ENCODE assay signal across 24 cellular contexts in genomic region chr7:39721919-39722597, GRCh38.
"Had no signal": no experiment of that assay in that cellular context is flagged by ENCODE, and none has a peak within 500 bp of the region (broad histone marks: within the 10 kb centered on the region; RNA-seq: fewer than 3 reads in every experiment).

No MANE protein-coding gene starts in this region.

- H3K4me3 ChIP-seq: breast epithelium, coronary artery, heart left ventricle, right lobe of liver, skin epidermis, tibial artery had no signal

- ATAC-seq: activated T-cell treated with anti-CD3 and anti-CD28 coated beads, Interleukin-2, amount 50 U/mL, for 4 hours; heart left ventricle; left ventricle myocardium superior; right lobe of liver had no signal

- H3K9me3 Mint-ChIP-seq: activated naive CD4-positive, alpha-beta T cell treated with anti-CD3 and anti-CD28 coated beads for 36 hours; activated T-cell treated with anti-CD3 and anti-CD28 coated beads, Interleukin-2, amount 50 U/mL, for 4 hours; activated T-helper 2 cell treated with anti-CD3 and anti-CD28 coated beads, Interferon-gamma antibody, Interleukin-2, Interleukin-4, amounts not matched to agents 10 μg/mL and 5 μg/mL and 100 μg/mL, durations not matched to agents 14 hours and 24 hours and 36 hours; central memory CD8-positive, alpha-beta T cell; stimulated activated naive CD8-positive, alpha-beta T cell treated with anti-CD3 and anti-CD28 coated beads, Interleukin-15, Interleukin-2, amounts not matched to agents 100 ng/mL and 50 ng/mL, for 24 hours had no signal

- H3K4me3 Mint-ChIP-seq: activated naive CD4-positive, alpha-beta T cell treated with anti-CD3 and anti-CD28 coated beads for 36 hours; activated naive CD8-positive, alpha-beta T cell treated with anti-CD3 and anti-CD28 coated beads, Interleukin-2, amount 10 ng/mL, durations not matched to agents 7 days and 5 days; activated T-cell treated with anti-CD3 and anti-CD28 coated beads, Interleukin-2, amount 50 U/mL, for 4 hours; central memory CD8-positive, alpha-beta T cell; endodermal cell; stimulated activated naive CD8-positive, alpha-beta T cell treated with anti-CD3 and anti-CD28 coated beads, Interleukin-15, Interleukin-2, amounts not matched to agents 100 ng/mL and 50 ng/mL, for 24 hours had no signal

- H3K27ac Mint-ChIP-seq: activated naive CD4-positive, alpha-beta T cell treated with anti-CD3 and anti-CD28 coated beads for 36 hours; activated naive CD8-positive, alpha-beta T cell treated with anti-CD3 and anti-CD28 coated beads, Interleukin-2, amount 10 ng/mL, durations not matched to agents 7 days and 5 days; activated T-helper 2 cell treated with anti-CD3 and anti-CD28 coated beads, Interferon-gamma antibody, Interleukin-2, Interleukin-4, amounts not matched to agents 10 μg/mL and 5 μg/mL and 100 μg/mL, durations not matched to agents 14 hours and 24 hours and 36 hours; endodermal cell; stimulated activated naive CD8-positive, alpha-beta T cell treated with anti-CD3 and anti-CD28 coated beads, Interleukin-15, Interleukin-2, amounts not matched to agents 100 ng/mL and 50 ng/mL, for 24 hours had no signal

- H3K36me3 ChIP-seq: breast epithelium, heart left ventricle, right lobe of liver, tibial artery had no signal

- DNase-seq: activated CD4-positive, alpha-beta T cell treated with anti-CD3 and anti-CD28 coated beads for 4 hours; activated CD4-positive, alpha-beta T cell treated with anti-CD3 and anti-CD28 coated beads, Interleukin-2, amount 50 U/mL, for 48 hours; activated CD4-positive, CD25-positive, alpha-beta regulatory T cell; activated CD8-positive, alpha-beta memory T cell treated with anti-CD3 and anti-CD28 coated beads, Interleukin-2, amount 50 U/mL, for 48 hours; activated naive CD4-positive, alpha-beta T cell treated with anti-CD3 and anti-CD28 coated beads for 36 hours; activated naive CD8-positive, alpha-beta T cell treated with anti-CD3 and anti-CD28 coated beads, Interleukin-2, amount 10 ng/mL, durations not matched to agents 7 days and 5 days; activated T-cell treated with anti-CD3 and anti-CD28 coated beads, Interleukin-2, amount 50 U/mL, for 4 hours; amniotic stem cell; endodermal cell; heart left ventricle; left ventricle myocardium superior; mammary epithelial cell; occipital lobe; right lobe of liver; stimulated activated CD4-positive, alpha-beta T cell treated with anti-CD3 and anti-CD28 coated beads, Interleukin-1b, Interleukin-23, amount 100 ng/mL, for 48 hours; substantia nigra; T-helper 9 cell; tibial artery had no signal

- H3K27ac ChIP-seq: coronary artery, heart left ventricle, right lobe of liver, tibial artery had no signal

- H3K27me3 Mint-ChIP-seq: stimulated activated naive CD8-positive, alpha-beta T cell treated with anti-CD3 and anti-CD28 coated beads, Interleukin-15, Interleukin-2, amounts not matched to agents 100 ng/mL and 50 ng/mL, for 24 hours had no signal

- H3K36me3 Mint-ChIP-seq: activated naive CD8-positive, alpha-beta T cell treated with anti-CD3 and anti-CD28 coated beads, Interleukin-2, amount 10 ng/mL, durations not matched to agents 7 days and 5 days had no signal

- H3K9me3 ChIP-seq: breast epithelium, heart left ventricle, right lobe of liver, tibial artery had no signal

- H3K4me1 ChIP-seq: breast epithelium, heart left ventricle, right lobe of liver, tibial artery had no signal

- H3K27me3 ChIP-seq: breast epithelium, heart left ventricle, right lobe of liver, tibial artery had no signal

- H3K4me1 Mint-ChIP-seq: activated naive CD8-positive, alpha-beta T cell treated with anti-CD3 and anti-CD28 coated beads, Interleukin-2, amount 10 ng/mL, durations not matched to agents 7 days and 5 days; central memory CD8-positive, alpha-beta T cell had no signal
